3 cellular contexts compared by ENCODE assay signal in genomic region chr15:27648359-27648758, GRCh38.
A peak's percentile ranks its signal among the peaks of the same experiment; 100 is the strongest.
TF ChIP-seq lines count a peak whose summit lies in the region.

No MANE protein-coding gene starts in this region.

TF ChIP-seq in SK-N-SH, 30 proteins besides CTCF, POLR2A, EP300 and RAD21 (continued from another document):
- TF ChIP-seq USF1 (IDR thresholded peaks at IDR 0.05; ENCODE audit: borderline replicate concordance, low read depth) (no peak), USF2 (IDR thresholded peaks at IDR 0.05; ENCODE audit: borderline replicate concordance, low read depth, low read length) (no peak), JUND (IDR thresholded peaks at IDR 0.05) (no peak), GABPA (IDR thresholded peaks at IDR 0.05; ENCODE audit: low read depth) (no peak), POLR2AphosphoS5 (IDR thresholded peaks at IDR 0.05; ENCODE audit: low read depth, low read length) (no peak), YY1 (IDR thresholded peaks at IDR 0.05; ENCODE audit: low read depth) (no peak), SMC3 (IDR thresholded peaks at IDR 0.05; ENCODE audit: low read depth, low read length) (no peak), NRF1 (IDR thresholded peaks at IDR 0.05; ENCODE audit: low read depth, low read length) (no peak), GATA2 (CRISPR knock-in tag; IDR thresholded peaks at IDR 0.05) (no peak), RXRA (IDR thresholded peaks at IDR 0.05; ENCODE audit: borderline replicate concordance, low read depth) (no peak), FOXJ3 (CRISPR knock-in tag; IDR thresholded peaks at IDR 0.05) (no peak), TEAD4 (IDR thresholded peaks at IDR 0.05; ENCODE audit: borderline replicate concordance, insufficient read depth) (no peak)

TF ChIP-seq in SK-N-SH treated with all-trans-retinoic acid at 6 μM for 48 hours, 23 proteins besides CTCF, POLR2A, EP300 and RAD21:
- TF ChIP-seq CSRNP3 (CRISPR knock-in tag; IDR thresholded peaks at IDR 0.05) (no peak), ISL1 (CRISPR knock-in tag; IDR thresholded peaks at IDR 0.05) (no peak), ARNTL (CRISPR knock-in tag; IDR thresholded peaks at IDR 0.05; ENCODE audit: borderline replicate concordance, low read depth) (no peak), POU6F1 (CRISPR knock-in tag; IDR thresholded peaks at IDR 0.05; ENCODE audit: borderline replicate concordance, low read depth) (no peak), ZFP3 (CRISPR knock-in tag; IDR thresholded peaks at IDR 0.05) (no peak), TOX (CRISPR knock-in tag; IDR thresholded peaks at IDR 0.05; ENCODE audit: borderline replicate concordance) (no peak), GLIS3 (CRISPR knock-in tag; IDR thresholded peaks at IDR 0.05) (no peak), BACH2 (CRISPR knock-in tag; IDR thresholded peaks at IDR 0.05; ENCODE audit: borderline replicate concordance) (no peak), ZC3H10 (CRISPR knock-in tag; IDR thresholded peaks at IDR 0.05) (no peak), CSDC2 (CRISPR knock-in tag; IDR thresholded peaks at IDR 0.05) (no peak), TCF4 (CRISPR knock-in tag; IDR thresholded peaks at IDR 0.05; ENCODE audit: borderline replicate concordance) (no peak), ZNF8 (CRISPR knock-in tag; IDR thresholded peaks at IDR 0.05) (no peak), OSR1 (CRISPR knock-in tag; IDR thresholded peaks at IDR 0.05) (no peak), TSHZ2 (CRISPR knock-in tag; IDR thresholded peaks at IDR 0.05) (no peak)

TF ChIP-seq in GM12878, 131 proteins besides CTCF, POLR2A, EP300 and RAD21 (continued from another document):
- TF ChIP-seq, protein P1, sequence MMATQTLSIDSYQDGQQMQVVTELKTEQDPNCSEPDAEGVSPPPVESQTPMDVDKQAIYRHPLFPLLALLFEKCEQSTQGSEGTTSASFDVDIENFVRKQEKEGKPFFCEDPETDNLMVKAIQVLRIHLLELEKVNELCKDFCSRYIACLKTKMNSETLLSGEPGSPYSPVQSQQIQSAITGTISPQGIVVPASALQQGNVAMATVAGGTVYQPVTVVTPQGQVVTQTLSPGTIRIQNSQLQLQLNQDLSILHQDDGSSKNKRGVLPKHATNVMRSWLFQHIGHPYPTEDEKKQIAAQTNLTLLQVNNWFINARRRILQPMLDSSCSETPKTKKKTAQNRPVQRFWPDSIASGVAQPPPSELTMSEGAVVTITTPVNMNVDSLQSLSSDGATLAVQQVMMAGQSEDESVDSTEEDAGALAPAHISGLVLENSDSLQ (IDR thresholded peaks at IDR 0.05), result peak; percentile 35; the same call in 1 of the 2 replicates
- TF ChIP-seq CEBPB (IDR thresholded peaks at IDR 0.05; ENCODE audit: borderline replicate concordance in 1 of 2, low read depth in 2 of 2, low read length in 2 of 2) (no peak), MTA2 (IDR thresholded peaks at IDR 0.05; ENCODE audit: low read depth) (no peak)
- TF ChIP-seq, protein P2, sequence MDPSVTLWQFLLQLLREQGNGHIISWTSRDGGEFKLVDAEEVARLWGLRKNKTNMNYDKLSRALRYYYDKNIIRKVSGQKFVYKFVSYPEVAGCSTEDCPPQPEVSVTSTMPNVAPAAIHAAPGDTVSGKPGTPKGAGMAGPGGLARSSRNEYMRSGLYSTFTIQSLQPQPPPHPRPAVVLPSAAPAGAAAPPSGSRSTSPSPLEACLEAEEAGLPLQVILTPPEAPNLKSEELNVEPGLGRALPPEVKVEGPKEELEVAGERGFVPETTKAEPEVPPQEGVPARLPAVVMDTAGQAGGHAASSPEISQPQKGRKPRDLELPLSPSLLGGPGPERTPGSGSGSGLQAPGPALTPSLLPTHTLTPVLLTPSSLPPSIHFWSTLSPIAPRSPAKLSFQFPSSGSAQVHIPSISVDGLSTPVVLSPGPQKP (IDR thresholded peaks at IDR 0.05; ENCODE audit: low read depth, low read length), result no peak
